ENCODE assay signal across 23 cellular contexts in genomic region chr18:12930908-12931307, GRCh38.
"Had no signal": no experiment of that assay in that cellular context is flagged by ENCODE, and none has a peak within 500 bp of the region (broad histone marks: within the 10 kb centered on the region; RNA-seq: fewer than 3 reads in every experiment).

No MANE protein-coding gene starts in this region.

- H3K9me3 ChIP-seq: MG63, Peyer's patch, SJCRH30 had no signal

- H3K27me3 ChIP-seq: MG63, Peyer's patch, SJCRH30 had no signal

- H3K36me3 ChIP-seq: MG63, Peyer's patch, SJCRH30 had no signal

- H3K4me1 ChIP-seq: Peyer's patch, SJCRH30 had no signal

- H3K4me3 ChIP-seq: MG63, Peyer's patch, SJCRH30, SK-N-MC had no signal

- DNase-seq: IMR-90, Karpas-422, KG1, MG63, NCI-H1092, NCI-H1105 treated with DMSO at 0.1 percent for 48 hours, NCI-H1417 treated with DMSO at 0.1 percent for 48 hours, NCI-H146, NCI-H1694 treated with DMSO at 0.1 percent for 48 hours, NCI-H1930, NCI-H2081, NCI-H2107, NCI-H226, NCI-H446, NCI-H510A, NCI-H524 treated with DMSO at 0.1 percent for 48 hours, NCI-H69, NCI-H774, PC-3, Peyer's patch, SHP77 treated with DMSO at 0.1 percent for 48 hours, SJCRH30 had no signal

- H3K27ac ChIP-seq: Peyer's patch, SJCRH30, SK-N-MC had no signal
